In genomic region chr10:132539431-132539839, GRCh38 we compare ENCODE assay signal across 8 cellular contexts. TPM values are rescaled to one million over a fixed set of nuclear protein-coding genes. Genes with fewer than 3 reads are reported as not detected.
DNase-seq lines count a peak whose midpoint lies in the region; ATAC-seq and TF ChIP-seq lines count a peak whose summit lies in the region.

No MANE protein-coding gene starts in this region.

- no peak overlapping the region for H3K27ac Mint-ChIP-seq in GM23338

- no peak overlapping the region for H4K8ac ChIP-seq in mesendoderm (ENCODE audit: low read depth, low read length)

- WGBS in mesendoderm (ENCODE audit: extremely low coverage, insufficient coverage, low lambda C conversion rate) = no CpG with 5 or more reads among the region's 11 CpGs

- peaks cover 33% of the 10 kb centered on the region for H3K27me3 Mint-ChIP-seq in GM23338 (ENCODE audit: insufficient read depth, low read depth, poor library complexity)

- no peak overlapping the region for H2BK120ac ChIP-seq in mesendoderm (ENCODE audit: low read depth, low read length)

- DNase-seq in HAP-1 (ENCODE audit: low spot score in 2 of 2) (no peak), left ventricle myocardium superior (peak; percentile 63), mesendoderm (no peak), GM23338 (ENCODE audit: low spot score) (no peak), NCI-H1105 treated with DMSO at 0.1 percent for 48 hours (lab: John Stamatoyannopoulos, UW) (no peak)
- DNase-seq in activated T-cell treated with anti-CD3 and anti-CD28 coated beads, Interleukin-2, amount 50 U/mL, for 48 hours = peak; percentile 46 to 59
- peak; percentile 49 for DNase-seq in stimulated activated CD4-positive, alpha-beta T cell treated with anti-CD3 and anti-CD28 coated beads, Interleukin-4, amount 100 ng/mL, for 24 hours

- no peak for TF ChIP-seq CTCF in GM23338 (conservative IDR thresholded peaks at IDR 0.05; ENCODE audit: low read depth in 2 of 2)

- H3K4me3 ChIP-seq in HAP-1 (peak overlapping the region; percentile 62), mesendoderm (ENCODE audit: low read length) (no peak overlapping the region), GM23338 (no peak overlapping the region)

- no peak overlapping the region for H3K18ac ChIP-seq in mesendoderm (ENCODE audit: low read length)

- H3K27ac ChIP-seq in mesendoderm (ENCODE audit: low read depth, low read length) (no peak overlapping the region), GM23338 (ENCODE audit: low read depth) (no peak overlapping the region)

- H3K79me2 ChIP-seq in mesendoderm (ENCODE audit: control insufficient read depth, insufficient read depth, low read length) (peaks cover 1% of the 10 kb centered on the region), GM23338 (replicated peaks; ENCODE audit: insufficient read depth) (peaks cover 49% of the 10 kb centered on the region)

- H3K79me1 ChIP-seq in mesendoderm (ENCODE audit: low read length) = peaks cover 9% of the 10 kb centered on the region

- peaks cover 22% of the 10 kb centered on the region for H4K20me1 ChIP-seq in GM23338 (replicated peaks; ENCODE audit: insufficient read depth)

- no peak overlapping the region for H2AFZ ChIP-seq in GM23338

- in situ Hi-C loops in HAP-1 (cut with MboI; ENCODE audit: low sequenced_read_pairs) = no loop called here

- H3F3A ChIP-seq in GM23338 (replicated peaks; ENCODE audit: low read depth) = no peaks in the 10 kb centered on the region

- H3K36me3 Mint-ChIP-seq in GM23338 (ENCODE audit: low read depth) = no peaks in the 10 kb centered on the region

- no peaks in the 10 kb centered on the region for H3K9me3 Mint-ChIP-seq in GM23338

- H2AK5ac ChIP-seq in mesendoderm (ENCODE audit: low read length) = no peak overlapping the region

- H3K9ac ChIP-seq in mesendoderm (ENCODE audit: low read length) = no peak overlapping the region

- no peak overlapping the region for H3K4ac ChIP-seq in mesendoderm (ENCODE audit: low read depth, low read length)

- H3K9me3 ChIP-seq in HAP-1 = no peaks in the 10 kb centered on the region

- no peak overlapping the region for H2BK15ac ChIP-seq in mesendoderm (replicated peaks; ENCODE audit: low read depth)

- H3K56ac ChIP-seq in mesendoderm (ENCODE audit: low read length) = no peak overlapping the region

- H3K4me1 Mint-ChIP-seq in GM23338 = peaks cover 56% of the 10 kb centered on the region

- intact Hi-C loops in left ventricle myocardium superior (cut with micrococcal nuclease) = loop anchor here (10.0 kb wide), 1 partner anchor 45 kb away; no protein-coding TSS in a partner anchor

- peak; percentile 2 for ATAC-seq in left ventricle myocardium superior
- no peak for ATAC-seq in GM21825 (IDR thresholded peaks at IDR 0.05; ENCODE audit: unreplicated experiment)
- no peak for ATAC-seq in GM23338

- H3K27me3 ChIP-seq in HAP-1 (ENCODE audit: low read depth) = no peaks in the 10 kb centered on the region
- no peaks in the 10 kb centered on the region for H3K27me3 ChIP-seq in mesendoderm (ENCODE audit: insufficient read depth, low read length, poor library complexity)
- H3K27me3 ChIP-seq in GM23338 (ENCODE audit: insufficient read depth) = peaks cover 10% of the 10 kb centered on the region

- no peaks in the 10 kb centered on the region for H3K9me2 ChIP-seq in GM23338 (ENCODE audit: insufficient read depth)

- no peak overlapping the region for H3K4me3 Mint-ChIP-seq in GM23338

- H3K4me2 ChIP-seq in mesendoderm (ENCODE audit: low read length) (no peak overlapping the region), GM23338 (no peak overlapping the region; the same call in 1 of the 2 replicates)

- H4K5ac ChIP-seq in mesendoderm (ENCODE audit: low read length) = no peak overlapping the region

- peaks cover 40% of the 10 kb centered on the region for H3K4me1 ChIP-seq in HAP-1
- H3K4me1 ChIP-seq in mesendoderm (ENCODE audit: control insufficient read depth, low read depth, low read length) = peaks cover 3% of the 10 kb centered on the region
- peaks cover 14% of the 10 kb centered on the region; the same call in 1 of the 2 replicates for H3K4me1 ChIP-seq in GM23338 (ENCODE audit: insufficient read depth)

- no peak overlapping the region for H2BK5ac ChIP-seq in mesendoderm (ENCODE audit: low read length)

- H3K23ac ChIP-seq in mesendoderm (ENCODE audit: low read length) = no peak overlapping the region

- H3K36me3 ChIP-seq in HAP-1 (replicated peaks) (peaks cover 4% of the 10 kb centered on the region; the same call in 1 of the 2 replicates), mesendoderm (ENCODE audit: control insufficient read depth, insufficient read depth, low read length) (no peaks in the 10 kb centered on the region), GM23338 (ENCODE audit: insufficient read depth) (no peaks in the 10 kb centered on the region)

TF ChIP-seq in GM23338, 12 proteins besides CTCF, POLR2A, EP300 and RAD21 (continues in another document):
- TF ChIP-seq STAT1 (IDR thresholded peaks at IDR 0.05; ENCODE audit: unreplicated experiment) (no peak), ETS1 (IDR thresholded peaks at IDR 0.05) (no peak), REST (IDR thresholded peaks at IDR 0.05; ENCODE audit: unreplicated experiment) (no peak), JUNB (IDR thresholded peaks at IDR 0.05; ENCODE audit: unreplicated experiment) (no peak), NANOG (IDR thresholded peaks at IDR 0.05; ENCODE audit: borderline replicate concordance) (no peak), EZH2 (IDR thresholded peaks at IDR 0.05; ENCODE audit: low read depth, unreplicated experiment) (no peak)

RNA-seq across cellular contexts. Expression of gene INPP5A, which starts 1.8 kb away (rescaled TPM):
- total RNA-seq in left ventricle myocardium superior = 108 TPM
- polyA plus RNA-seq in mesendoderm (2013, experiment 1 of 2) = 17.5 TPM
- polyA plus RNA-seq in mesendoderm (2013, experiment 2 of 2) = 18.1 TPM
- 40.6 and 42.5 TPM in 2 replicates for total RNA-seq in GM23338 (2014; rRNA removed; shearing (Covaris generic))
- 5.6 and 5.9 TPM in 2 replicates for polyA plus RNA-seq in GM23338 (2016; fragmentation: Nextera tagmentation; extraction: Ambion mirVana)

Comparison
In these comparisons a context has a peak if more than half of its experiments do, and no peak if none do; other contexts are left out.
1. DNase-seq: peak in activated T-cell treated with anti-CD3 and anti-CD28 coated beads, Interleukin-2, amount 50 U/mL, for 48 hours (2 of 2), left ventricle myocardium superior (single experiment) and stimulated activated CD4-positive, alpha-beta T cell treated with anti-CD3 and anti-CD28 coated beads, Interleukin-4, amount 100 ng/mL, for 24 hours (single experiment); none in HAP-1 (0 of 2), mesendoderm (single experiment), GM23338 (single experiment) and NCI-H1105 treated with DMSO at 0.1 percent for 48 hours (single experiment).